Comparison of ENCODE assay signal across 15 cellular contexts in genomic region chr3:3801510-3801841, GRCh38. TPM values are rescaled to one million over a fixed set of nuclear protein-coding genes. Genes with fewer than 3 reads are reported as not detected.
A peak's percentile ranks its signal among the peaks of the same experiment; 100 is the strongest.
DNase-seq lines count a peak whose midpoint lies in the region; ATAC-seq, FAIRE-seq and TF ChIP-seq lines count a peak whose summit lies in the region.
"Had no signal": no experiment of that assay in that cellular context is flagged by ENCODE, and none has a peak within 500 bp of the region (broad histone marks: within the 10 kb centered on the region; RNA-seq: fewer than 3 reads in every experiment).

No MANE protein-coding gene starts in this region.

- H3K9me2 ChIP-seq in neural cell (ENCODE audit: insufficient read depth, low read length): no peaks in the 10 kb centered on the region

- POLR2A ChIA-PET in CD4-positive, alpha-beta T cell (lab: Charles Lee): no interaction called here

- intact Hi-C loops in CD4-positive, alpha-beta T cell (cut with DNase I, micrococcal nuclease): no loop called here
- intact Hi-C loops in pancreas (cut with DNase I) (no loop called here), thyroid gland (cut with DNase I) (no loop called here)

- TF ChIP-seq EP300 in neural cell (conservative IDR thresholded peaks at IDR 0.05; ENCODE audit: poor library complexity, severe bottlenecking): no peak

- H3K4me1 Mint-ChIP-seq in CD4-positive, alpha-beta T cell (ENCODE audit: low read depth): peaks cover 10% of the 10 kb centered on the region

- no peak for TF ChIP-seq CTCF in CD4-positive, alpha-beta T cell (IDR thresholded peaks at IDR 0.05)
- no peak for TF ChIP-seq CTCF in KMS-11 (conservative IDR thresholded peaks at IDR 0.05; ENCODE audit: low read depth, low read length)
- TF ChIP-seq CTCF in neural cell (IDR thresholded peaks at IDR 0.05; ENCODE audit: poor library complexity, severe bottlenecking): no peak
- TF ChIP-seq CTCF in pancreas (IDR thresholded peaks at IDR 0.05): no peak
- no peak for TF ChIP-seq CTCF in thyroid gland (IDR thresholded peaks at IDR 0.05)

- H3K27ac Mint-ChIP-seq in CD4-positive, alpha-beta T cell: no peak overlapping the region
- H3K27ac Mint-ChIP-seq: activated T-helper 1 cell treated with anti-CD3 and anti-CD28 coated beads, Interleukin-12 subunit alpha, Interleukin-12 subunit beta, Interleukin-2, Interleukin-4 antibody, amounts not matched to agents 30 ng/mL and 10 ng/mL and 1 ng/mL, durations not matched to agents 14 hours and 24 hours and 36 hours had no signal

- no peak for ATAC-seq in CD4-positive, alpha-beta T cell (ENCODE audit: poor library complexity)
- ATAC-seq in pancreas: no peak

- no peak for TF ChIP-seq POLR2A in thyroid gland (IDR thresholded peaks at IDR 0.05)

- no peaks in the 10 kb centered on the region for H3K36me3 ChIP-seq in KMS-11 (ENCODE audit: insufficient read depth)
- H3K36me3 ChIP-seq in neural cell (ENCODE audit: insufficient read depth, low read length): no peaks in the 10 kb centered on the region
- H3K36me3 ChIP-seq in pancreas: no peaks in the 10 kb centered on the region
- H3K36me3 ChIP-seq in thyroid gland: no peaks in the 10 kb centered on the region

- H4K20me1 ChIP-seq in KMS-11 (ENCODE audit: insufficient read depth) (no peaks in the 10 kb centered on the region), neural cell (ENCODE audit: insufficient read depth) (no peaks in the 10 kb centered on the region)

- H3K27me3 Mint-ChIP-seq in CD4-positive, alpha-beta T cell: peaks cover 57% of the 10 kb centered on the region

- no peaks in the 10 kb centered on the region for H3K9me3 ChIP-seq in CD4-positive, alpha-beta T cell (ENCODE audit: control insufficient read depth, low read length)
- H3K9me3 ChIP-seq in neural cell (ENCODE audit: low read length) (no peaks in the 10 kb centered on the region), pancreas (no peaks in the 10 kb centered on the region), thyroid gland (no peaks in the 10 kb centered on the region)

- no peak overlapping the region for H2AFZ ChIP-seq in KMS-11 (ENCODE audit: low read depth)
- H2AFZ ChIP-seq in neural cell (ENCODE audit: low read depth, low read length): no peak overlapping the region

- no peak overlapping the region for H3K4me3 ChIP-seq in KMS-11 (IDR thresholded peaks at IDR 0.05; ENCODE audit: insufficient read depth, low read depth, low read length)
- peak overlapping the region; percentile 87 for H3K4me3 ChIP-seq in neural cell (ENCODE audit: low read length)
- peak overlapping the region in 1 of 4 donors; percentile 58 for H3K4me3 ChIP-seq in pancreas
- peak overlapping the region in 1 of 3 donors; percentile 63 for H3K4me3 ChIP-seq in thyroid gland (replicated peaks in 1 of 3)

- WGBS in pancreas, 2 donors: 85 to 91% methylated on average over 4 of the region's 4 CpGs
- WGBS in thyroid gland, 2 donors: 54 to 76% methylated on average over 4 of the region's 4 CpGs

- peak overlapping the region; percentile 30 for H3K4me3 Mint-ChIP-seq in CD4-positive, alpha-beta T cell
- H3K4me3 Mint-ChIP-seq: activated T-helper 1 cell treated with anti-CD3 and anti-CD28 coated beads, Interleukin-12 subunit alpha, Interleukin-12 subunit beta, Interleukin-2, Interleukin-4 antibody, amounts not matched to agents 30 ng/mL and 10 ng/mL and 1 ng/mL, durations not matched to agents 14 hours and 24 hours and 36 hours had no signal

- CTCF ChIA-PET in CD4-positive, alpha-beta T cell (lab: Charles Lee): no interaction called here

- DNase-seq in CD4-positive, alpha-beta T cell: no peak
- DNase-seq in globus pallidus (ENCODE audit: low spot score) (peak; percentile 11), pancreas (no peak), NCI-H226 (no peak), NCI-H1092 (lab: John Stamatoyannopoulos, UW) (no peak), thyroid gland (no peak)
- DNase-seq: activated CD4-positive, CD25-positive, alpha-beta regulatory T cell; foreskin fibroblast; NCI-H1048; NCI-H446; SIG-M5 had no signal

- H3K36me3 Mint-ChIP-seq in CD4-positive, alpha-beta T cell (ENCODE audit: low read depth): no peaks in the 10 kb centered on the region

- H3K4me1 ChIP-seq in KMS-11 (ENCODE audit: low read depth, poor library complexity, severe bottlenecking) (peaks cover 6% of the 10 kb centered on the region), pancreas (peaks cover 0 to 4% (median 0%) of the 10 kb centered on the region in 3 donors), thyroid gland (peaks cover 0 to 7% of the 10 kb centered on the region in 2 donors)

- no peak overlapping the region for H3K27ac ChIP-seq in CD4-positive, alpha-beta T cell (ENCODE audit: low read depth, low read length)
- H3K27ac ChIP-seq in KMS-11: no peak overlapping the region
- peak overlapping the region; percentile 33 for H3K27ac ChIP-seq in neural cell (ENCODE audit: low read length)
- H3K27ac ChIP-seq in pancreas: no peak overlapping the region
- H3K27ac ChIP-seq in thyroid gland: no peak overlapping the region

- FAIRE-seq in pancreas (lab: Jason Lieb, UNC): no peak

- H3F3A ChIP-seq in neural cell (ENCODE audit: insufficient read depth, low read length, poor library complexity, severe bottlenecking): no peaks in the 10 kb centered on the region

- H3K79me2 ChIP-seq in KMS-11 (ENCODE audit: insufficient read depth, low read depth) (no peaks in the 10 kb centered on the region; the same call in 1 of the 2 replicates), neural cell (replicated peaks; ENCODE audit: insufficient read depth, low read length) (peaks cover 57% of the 10 kb centered on the region)

- H3K4me2 ChIP-seq in KMS-11 (peak overlapping the region; percentile 71), neural cell (ENCODE audit: low read length) (peak overlapping the region; percentile 89)

- no peaks in the 10 kb centered on the region for H3K9me3 Mint-ChIP-seq in CD4-positive, alpha-beta T cell
- H3K9me3 Mint-ChIP-seq: activated T-helper 1 cell treated with anti-CD3 and anti-CD28 coated beads, Interleukin-12 subunit alpha, Interleukin-12 subunit beta, Interleukin-2, Interleukin-4 antibody, amounts not matched to agents 30 ng/mL and 10 ng/mL and 1 ng/mL, durations not matched to agents 14 hours and 24 hours and 36 hours had no signal

- H3K9ac ChIP-seq in KMS-11 (no peak overlapping the region), neural cell (ENCODE audit: low read length) (peak overlapping the region; percentile 82)

- peaks cover 10% of the 10 kb centered on the region for H3K27me3 ChIP-seq in CD4-positive, alpha-beta T cell (ENCODE audit: control insufficient read depth, insufficient read depth, low read length)
- H3K27me3 ChIP-seq in KMS-11 (ENCODE audit: insufficient read depth, low read depth) (no peaks in the 10 kb centered on the region), neural cell (ENCODE audit: insufficient read depth, low read depth, low read length) (no peaks in the 10 kb centered on the region), pancreas (no peaks in the 10 kb centered on the region), thyroid gland (no peaks in the 10 kb centered on the region)

- TF ChIP-seq RAD21 in neural cell (conservative IDR thresholded peaks at IDR 0.05): no peak

TF ChIP-seq in neural cell, 6 proteins besides CTCF, POLR2A, EP300 and RAD21:
- no peak for TF ChIP-seq REST (IDR thresholded peaks at IDR 0.05; ENCODE audit: borderline replicate concordance)
- TF ChIP-seq POLR2AphosphoS5 (IDR thresholded peaks at IDR 0.05): no peak
- no peak for TF ChIP-seq MXI1 (conservative IDR thresholded peaks at IDR 0.05; ENCODE audit: poor library complexity, severe bottlenecking)
- TF ChIP-seq EZH2 (IDR thresholded peaks at IDR 0.05; ENCODE audit: borderline replicate concordance, insufficient read depth, low read length, poor library complexity, severe bottlenecking): no peak
- TF ChIP-seq SMC3 (conservative IDR thresholded peaks at IDR 0.05; ENCODE audit: poor library complexity): no peak
- TF ChIP-seq TAF1 (IDR thresholded peaks at IDR 0.05; ENCODE audit: low read depth): no peak

RNA-seq across cellular contexts. Expression of gene LRRN1, which starts 2.2 kb away (rescaled TPM):
- total RNA-seq in CD4-positive, alpha-beta T cell: under 1 TPM in 1 of 2 experiments, not detected in 1; 0.20 TPM
- polyA plus RNA-seq in neural cell: 24.5 and 25.8 TPM in 2 replicates
- polyA minus RNA-seq in neural cell: 41.6 and 46.1 TPM in 2 replicates
- 10 to 100 TPM in 1 of 6 donors, 1 to 10 TPM in 5; 1.6 to 11.0 (median 2.9) TPM for total RNA-seq in pancreas
- polyA plus RNA-seq in pancreas: 1 to 10 TPM in 1 of 2 donors, under 1 TPM in 1; 0.99 to 1.7 TPM
- 10 to 100 TPM in 3 of 4 donors, 1 to 10 TPM in 1; 1.4 to 29.2 (median 21.0) TPM for total RNA-seq in thyroid gland
- total RNA-seq: activated T-helper 1 cell treated with anti-CD3 and anti-CD28 coated beads, Interleukin-12 subunit alpha, Interleukin-12 subunit beta, Interleukin-2, Interleukin-4 antibody, amounts not matched to agents 30 ng/mL and 10 ng/mL and 1 ng/mL, durations not matched to agents 14 hours and 24 hours and 36 hours had no signal
- polyA plus RNA-seq: BJ had no signal
